8 cellular contexts compared by ENCODE assay signal in genomic region chr11:119422505-119423416, GRCh38. TPM values are rescaled to one million over a fixed set of nuclear protein-coding genes. Genes with fewer than 3 reads are reported as not detected.
A peak's percentile ranks its signal among the peaks of the same experiment; 100 is the strongest.
DNase-seq lines count a peak whose midpoint lies in the region; ATAC-seq and TF ChIP-seq lines count a peak whose summit lies in the region.

THY1 (minus strand) TSS chr11:119423172; CDS start chr11:119420905, 2,267 bp downstream.

- peaks cover 0 to 28% (median 16%) of the 10 kb centered on the region in 12 donors for H3K4me1 ChIP-seq in heart left ventricle
- peaks cover 50% of the 10 kb centered on the region for H3K4me1 ChIP-seq in adipocyte (ENCODE audit: control insufficient read depth, insufficient read depth, low read length)
- H3K4me1 ChIP-seq in iPS-18a (ENCODE audit: control insufficient read depth, low read depth, low read length), result peaks cover 46% of the 10 kb centered on the region
- peaks cover 42% of the 10 kb centered on the region for H3K4me1 ChIP-seq in skeletal muscle satellite cell (ENCODE audit: control insufficient read depth, insufficient read depth, low read length)

- H3K9me3 ChIP-seq in heart left ventricle (no peaks in the 10 kb centered on the region), adipocyte (ENCODE audit: control insufficient read depth, low read length) (no peaks in the 10 kb centered on the region), iPS-18a (ENCODE audit: control insufficient read depth, low read depth, low read length) (no peaks in the 10 kb centered on the region), skeletal muscle satellite cell (replicated peaks; ENCODE audit: low read length) (no peaks in the 10 kb centered on the region)

- H3K4me2 ChIP-seq in skeletal muscle satellite cell (ENCODE audit: low read length), result peak within 1 kb of the TSS; percentile 96

- no peak for TF ChIP-seq POLR2A in heart left ventricle (IDR thresholded peaks at IDR 0.05)

- WGBS in heart left ventricle, 4 donors, result 2 to 5% (median 3%) methylated on average over 53 to 60 of the region's 60 CpGs

- ATAC-seq in heart left ventricle, result peak in 2 of 4 donors; percentile 38 to 72
- no peak for ATAC-seq in Right ventricle myocardium inferior
- no peak for ATAC-seq in GM18861 (IDR thresholded peaks at IDR 0.05; ENCODE audit: unreplicated experiment)
- no peak for ATAC-seq in HG03520 (IDR thresholded peaks at IDR 0.05; ENCODE audit: unreplicated experiment)

- peaks cover 5 to 54% (median 33%) of the 10 kb centered on the region in 9 donors for H3K27me3 ChIP-seq in heart left ventricle
- H3K27me3 ChIP-seq in adipocyte (replicated peaks; ENCODE audit: control insufficient read depth, insufficient read depth, low read length), result no peaks in the 10 kb centered on the region
- no peaks in the 10 kb centered on the region for H3K27me3 ChIP-seq in iPS-18a (ENCODE audit: control insufficient read depth, insufficient read depth, low read length)
- H3K27me3 ChIP-seq in skeletal muscle satellite cell (ENCODE audit: control insufficient read depth, insufficient read depth, low read length), result no peaks in the 10 kb centered on the region

- H3K4me3 ChIP-seq in heart left ventricle (peak within 1 kb of the TSS; percentile 16 to 69 (median 53)), adipocyte (ENCODE audit: low read length) (peak within 1 kb of the TSS; percentile 85), iPS-18a (ENCODE audit: low read length) (peak within 1 kb of the TSS; percentile 77), skeletal muscle satellite cell (ENCODE audit: low read length) (peak within 1 kb of the TSS; percentile 96)

- peak in 2 of 5 donors; percentile 37 to 39 for DNase-seq in heart left ventricle
- DNase-seq in Right ventricle myocardium inferior (ENCODE audit: missing footprints), result no peak
- DNase-seq in adipocyte (ENCODE audit: low read depth), result peak; percentile 82
- no peak for DNase-seq in COLO668 (lab: John Stamatoyannopoulos, UW; ENCODE audit: unreplicated experiment)

- peak within 1 kb of the TSS in 4 of 12 donors; percentile 13 to 63 (median 48) for H3K27ac ChIP-seq in heart left ventricle
- peak within 1 kb of the TSS; percentile 23 for H3K27ac ChIP-seq in iPS-18a (ENCODE audit: low read length)

- no peaks in the 10 kb centered on the region for H3K36me3 ChIP-seq in heart left ventricle
- peaks cover 25% of the 10 kb centered on the region for H3K36me3 ChIP-seq in adipocyte (ENCODE audit: control insufficient read depth, insufficient read depth, low read length, severe bottlenecking)
- peaks cover 34% of the 10 kb centered on the region for H3K36me3 ChIP-seq in iPS-18a (ENCODE audit: control insufficient read depth, low read depth, low read length)
- peaks cover 20% of the 10 kb centered on the region for H3K36me3 ChIP-seq in skeletal muscle satellite cell (ENCODE audit: insufficient read depth, low read length)

- intact Hi-C loops in heart left ventricle (cut with DNase I), result no loop called here
- intact Hi-C loops in Right ventricle myocardium inferior (cut with DNase I), result no loop called here

- H3K9ac ChIP-seq in adipocyte (ENCODE audit: low read length), result peak within 1 kb of the TSS; percentile 95
- peak within 1 kb of the TSS; percentile 84 for H3K9ac ChIP-seq in iPS-18a (ENCODE audit: low read length)
- peak within 1 kb of the TSS; percentile 84 for H3K9ac ChIP-seq in skeletal muscle satellite cell (ENCODE audit: low read depth, low read length)

- TF ChIP-seq CTCF in heart left ventricle (IDR thresholded peaks at IDR 0.05), result no peak

RNA-seq across cellular contexts. Expression of gene THY1, which starts in this region (rescaled TPM):
- total RNA-seq in heart left ventricle (10 to 100 TPM in 2 of 9 donors, 1 to 10 TPM in 6, not detected in 1; 1.1 to 57.8 (median 5.8) TPM), Right ventricle myocardium inferior (1.8 TPM)
- 10 to 100 TPM in 1 of 2 donors, under 1 TPM in 1; 0.80 to 16.7 TPM for polyA plus RNA-seq in heart left ventricle
- total RNA-seq in skeletal muscle satellite cell (2012; rRNA removed), result 9.4 and 33.9 TPM in 2 replicates
